ENCODE assay signal across 26 cellular contexts in the genomic region with DNA sequence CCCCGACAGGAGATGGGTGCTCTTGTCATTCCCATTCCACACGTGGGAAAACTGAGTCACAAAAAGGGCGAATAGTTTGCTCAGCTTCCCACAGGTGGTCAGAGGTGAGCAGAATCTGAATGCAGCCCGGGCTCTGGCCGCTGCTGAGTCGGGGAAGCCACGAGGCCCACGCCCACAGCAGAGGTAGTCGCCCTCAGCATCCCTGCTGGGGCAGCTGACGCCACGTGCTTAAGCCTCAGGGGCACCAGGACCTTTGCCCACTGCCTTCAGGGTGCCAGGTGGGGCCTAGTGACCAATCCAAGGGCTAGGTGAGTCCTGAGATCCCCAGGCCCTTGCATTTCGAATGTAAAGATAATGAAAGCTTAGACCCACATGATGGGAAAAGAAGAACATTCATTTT.
"Had no signal": no experiment of that assay in that cellular context is flagged by ENCODE, and none has a peak within 500 bp of the region (broad histone marks: within the 10 kb centered on the region; RNA-seq: fewer than 3 reads in every experiment).

No MANE protein-coding gene starts in this region.

- H3K4me1 Mint-ChIP-seq: activated CD4-positive, alpha-beta memory T cell treated with anti-CD3 and anti-CD28 coated beads, Interleukin-2, amount 10 ng/mL, durations not matched to agents 7 days and 5 days; activated CD4-positive, alpha-beta T cell treated with anti-CD3 and anti-CD28 coated beads, Interleukin-2, amount 10 ng/mL, durations not matched to agents 7 days and 5 days; T-cell had no signal

- H3K4me3 ChIP-seq: coronary artery, gastroesophageal sphincter, ovary, prostate gland, spleen, thoracic aorta had no signal

- H3K36me3 ChIP-seq: ovary had no signal

- H3K27me3 ChIP-seq: brain microvascular endothelial cell, gastroesophageal sphincter, neutrophil, ovary, spleen had no signal

- H3K4me3 Mint-ChIP-seq: activated CD4-positive, alpha-beta memory T cell treated with anti-CD3 and anti-CD28 coated beads, Interleukin-2, amount 10 ng/mL, durations not matched to agents 7 days and 5 days; activated CD4-positive, alpha-beta T cell treated with anti-CD3 and anti-CD28 coated beads, Interleukin-2, amount 10 ng/mL, durations not matched to agents 7 days and 5 days; activated naive CD8-positive, alpha-beta T cell; effector memory CD8-positive, alpha-beta T cell; naive B cell; nephron progenitor cell; T-cell; T-helper 2 cell treated with Interferon-gamma antibody and Interleukin-4, amounts not matched to agents 5 μg/mL and 100 μg/mL, for 36 hours; WTC11 had no signal

- FAIRE-seq: urothelium cell line had no signal

- H3K27ac Mint-ChIP-seq: activated CD4-positive, alpha-beta memory T cell treated with anti-CD3 and anti-CD28 coated beads, Interleukin-2, amount 10 ng/mL, durations not matched to agents 7 days and 5 days; activated CD4-positive, alpha-beta T cell treated with anti-CD3 and anti-CD28 coated beads, Interleukin-2, amount 10 ng/mL, durations not matched to agents 7 days and 5 days; activated naive CD8-positive, alpha-beta T cell; activated T-helper 2 cell treated with anti-CD3 and anti-CD28 coated beads, Interferon-gamma antibody, Interleukin-2, Interleukin-4, amounts not matched to agents 10 μg/mL and 5 μg/mL and 100 μg/mL, durations not matched to agents 14 hours and 24 hours and 36 hours; T-cell; T-helper 2 cell treated with Interferon-gamma antibody and Interleukin-4, amounts not matched to agents 5 μg/mL and 100 μg/mL, for 36 hours had no signal

- H3K27ac ChIP-seq: brain microvascular endothelial cell, coronary artery, neutrophil, ovary, prostate gland, thoracic aorta had no signal

- DNase-seq: activated CD4-positive, alpha-beta memory T cell treated with anti-CD3 and anti-CD28 coated beads, Interleukin-2, amount 10 ng/mL, durations not matched to agents 7 days and 5 days; activated CD4-positive, alpha-beta T cell treated with anti-CD3 and anti-CD28 coated beads for 1 hour; activated CD4-positive, alpha-beta T cell treated with anti-CD3 and anti-CD28 coated beads, Interleukin-2, amount 10 ng/mL, durations not matched to agents 7 days and 5 days; activated T-cell treated with anti-CD3 and anti-CD28 coated beads, Interleukin-2, amount 50 U/mL, for 48 hours; aorta; brain microvascular endothelial cell; effector memory CD8-positive, alpha-beta T cell; erythroblast; hippocampal formation; naive B cell; nephron progenitor cell; ovary; spleen; stimulated activated naive CD8-positive, alpha-beta T cell treated with anti-CD3 and anti-CD28 coated beads, Interleukin-15, Interleukin-2, amounts not matched to agents 100 U/mL and 50 U/mL, for 24 hours; T-cell; trophoblast cell had no signal

- ATAC-seq: effector memory CD8-positive, alpha-beta T cell; gastroesophageal sphincter; stimulated activated naive CD8-positive, alpha-beta T cell treated with anti-CD3 and anti-CD28 coated beads, Interleukin-15, Interleukin-2, amounts not matched to agents 100 U/mL and 50 U/mL, for 24 hours; T-cell had no signal

- H3K36me3 Mint-ChIP-seq: activated naive CD8-positive, alpha-beta T cell had no signal

- H3K9me3 Mint-ChIP-seq: activated CD4-positive, alpha-beta memory T cell treated with anti-CD3 and anti-CD28 coated beads, Interleukin-2, amount 10 ng/mL, durations not matched to agents 7 days and 5 days; activated CD4-positive, alpha-beta T cell treated with anti-CD3 and anti-CD28 coated beads, Interleukin-2, amount 10 ng/mL, durations not matched to agents 7 days and 5 days; activated T-helper 2 cell treated with anti-CD3 and anti-CD28 coated beads, Interferon-gamma antibody, Interleukin-2, Interleukin-4, amounts not matched to agents 10 μg/mL and 5 μg/mL and 100 μg/mL, durations not matched to agents 14 hours and 24 hours and 36 hours; effector memory CD8-positive, alpha-beta T cell; naive B cell; nephron progenitor cell; T-cell; T-helper 2 cell treated with Interferon-gamma antibody and Interleukin-4, amounts not matched to agents 5 μg/mL and 100 μg/mL, for 36 hours; WTC11 had no signal

- H3K9me3 ChIP-seq: gastroesophageal sphincter, neutrophil, ovary, prostate gland, spleen, thoracic aorta had no signal
